In the genomic region with DNA sequence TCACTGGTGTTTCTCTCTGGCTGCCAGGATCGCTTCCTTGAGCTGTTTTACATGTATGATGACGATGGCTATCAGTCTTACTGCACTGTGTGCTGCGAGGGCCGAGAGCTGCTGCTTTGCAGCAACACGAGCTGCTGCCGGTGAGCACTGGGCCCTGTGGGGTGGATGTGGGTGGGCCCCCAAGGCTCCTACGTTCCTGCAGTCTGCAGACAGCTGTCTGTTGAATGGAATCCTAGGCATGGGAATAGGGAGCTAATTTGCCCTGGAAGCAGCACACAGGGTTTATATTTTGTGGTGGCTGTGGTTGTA, we compare ENCODE assay signal across 1 cellular context.
TF ChIP-seq lines count a peak whose summit lies in the region.

No MANE protein-coding gene starts in this region.

TF ChIP-seq in GM12878, 131 proteins besides CTCF, POLR2A, EP300 and RAD21 (continued from another document):
- TF ChIP-seq, protein P1, sequence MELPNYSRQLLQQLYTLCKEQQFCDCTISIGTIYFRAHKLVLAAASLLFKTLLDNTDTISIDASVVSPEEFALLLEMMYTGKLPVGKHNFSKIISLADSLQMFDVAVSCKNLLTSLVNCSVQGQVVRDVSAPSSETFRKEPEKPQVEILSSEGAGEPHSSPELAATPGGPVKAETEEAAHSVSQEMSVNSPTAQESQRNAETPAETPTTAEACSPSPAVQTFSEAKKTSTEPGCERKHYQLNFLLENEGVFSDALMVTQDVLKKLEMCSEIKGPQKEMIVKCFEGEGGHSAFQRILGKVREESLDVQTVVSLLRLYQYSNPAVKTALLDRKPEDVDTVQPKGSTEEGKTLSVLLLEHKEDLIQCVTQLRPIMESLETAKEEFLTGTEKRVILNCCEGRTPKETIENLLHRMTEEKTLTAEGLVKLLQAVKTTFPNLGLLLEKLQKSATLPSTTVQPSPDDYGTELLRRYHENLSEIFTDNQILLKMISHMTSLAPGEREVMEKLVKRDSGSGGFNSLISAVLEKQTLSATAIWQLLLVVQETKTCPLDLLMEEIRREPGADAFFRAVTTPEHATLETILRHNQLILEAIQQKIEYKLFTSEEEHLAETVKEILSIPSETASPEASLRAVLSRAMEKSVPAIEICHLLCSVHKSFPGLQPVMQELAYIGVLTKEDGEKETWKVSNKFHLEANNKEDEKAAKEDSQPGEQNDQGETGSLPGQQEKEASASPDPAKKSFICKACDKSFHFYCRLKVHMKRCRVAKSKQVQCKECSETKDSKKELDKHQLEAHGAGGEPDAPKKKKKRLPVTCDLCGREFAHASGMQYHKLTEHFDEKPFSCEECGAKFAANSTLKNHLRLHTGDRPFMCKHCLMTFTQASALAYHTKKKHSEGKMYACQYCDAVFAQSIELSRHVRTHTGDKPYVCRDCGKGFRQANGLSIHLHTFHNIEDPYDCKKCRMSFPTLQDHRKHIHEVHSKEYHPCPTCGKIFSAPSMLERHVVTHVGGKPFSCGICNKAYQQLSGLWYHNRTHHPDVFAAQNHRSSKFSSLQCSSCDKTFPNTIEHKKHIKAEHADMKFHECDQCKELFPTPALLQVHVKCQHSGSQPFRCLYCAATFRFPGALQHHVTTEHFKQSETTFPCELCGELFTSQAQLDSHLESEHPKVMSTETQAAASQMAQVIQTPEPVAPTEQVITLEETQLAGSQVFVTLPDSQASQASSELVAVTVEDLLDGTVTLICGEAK (IDR thresholded peaks at IDR 0.05; ENCODE audit: borderline replicate concordance): no peak
- TF ChIP-seq TARDBP (IDR thresholded peaks at IDR 0.05; ENCODE audit: borderline replicate concordance): no peak
- no peak for TF ChIP-seq TCF7 (IDR thresholded peaks at IDR 0.05; ENCODE audit: borderline replicate concordance)
- no peak for TF ChIP-seq KLF5 (IDR thresholded peaks at IDR 0.05; ENCODE audit: partially characterized antibody)
